In the genomic region with DNA sequence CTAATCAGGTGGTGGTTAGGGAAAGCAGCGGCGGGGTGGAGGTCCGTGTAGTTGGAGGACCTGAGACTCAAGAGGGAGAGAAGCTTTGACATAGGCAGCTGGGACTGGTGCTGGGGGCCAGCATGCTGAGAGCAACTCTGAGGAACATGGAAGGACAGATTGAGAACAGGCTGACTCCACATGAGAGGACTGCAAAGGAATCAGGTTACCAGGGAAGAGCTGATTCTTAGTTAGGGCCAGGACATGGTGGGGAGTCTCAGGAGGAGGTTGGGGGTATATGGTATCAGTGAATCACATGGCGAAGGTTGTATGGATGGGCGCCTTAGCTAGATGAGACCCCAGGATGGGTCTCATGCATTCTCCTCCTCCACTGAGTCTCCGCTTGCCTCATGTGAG, we compare ENCODE assay signal across 1 cellular context.
TF ChIP-seq lines count a peak whose summit lies in the region.

No MANE protein-coding gene starts in this region.

TF ChIP-seq in A549, 52 proteins besides CTCF, POLR2A, EP300 and RAD21 (continued from another document):
- TF ChIP-seq HMGXB4 (CRISPR knock-in tag; IDR thresholded peaks at IDR 0.05; ENCODE audit: borderline replicate concordance) (no peak), HDAC2 (IDR thresholded peaks at IDR 0.05) (no peak), HEYL (CRISPR knock-in tag; IDR thresholded peaks at IDR 0.05) (no peak)
TF ChIP-seq in A549: peak in this region for 0.
